1 cellular context compared by ENCODE assay signal in genomic region chr16:30571444-30572322, GRCh38.
TF ChIP-seq lines count a peak whose summit lies in the region.

Gene ZNF688 (minus strand): TSS chr16:30571714. CDS start chr16:30571629, 85 bp downstream.

TF ChIP-seq in HepG2, 621 proteins besides CTCF, POLR2A, EP300 and RAD21 (continued from another document and continues in another):
- no peak for TF ChIP-seq ZNF275 (CRISPR knock-in tag; IDR thresholded peaks at IDR 0.05; ENCODE audit: borderline replicate concordance)
- no peak for TF ChIP-seq ZNF75D (CRISPR knock-in tag; IDR thresholded peaks at IDR 0.05; ENCODE audit: borderline replicate concordance)
- no peak for TF ChIP-seq CEBPG (CRISPR knock-in tag; IDR thresholded peaks at IDR 0.05)
- peak; percentile 43; the same call in 1 of the 2 replicates for TF ChIP-seq MAZ (IDR thresholded peaks at IDR 0.05; ENCODE audit: borderline replicate concordance, low read depth, low read length)
- TF ChIP-seq MAZ (CRISPR knock-in tag; IDR thresholded peaks at IDR 0.05; ENCODE audit: low read depth) = peak; percentile 87
- no peak; the same call in 1 of the 2 replicates for TF ChIP-seq ZNF34 (CRISPR knock-in tag; IDR thresholded peaks at IDR 0.05; ENCODE audit: borderline replicate concordance)
- TF ChIP-seq ARNT (IDR thresholded peaks at IDR 0.05) = no peak
- no peak for TF ChIP-seq KIAA2018 (CRISPR knock-in tag; IDR thresholded peaks at IDR 0.05; ENCODE audit: borderline replicate concordance)
- TF ChIP-seq ZKSCAN1 (IDR thresholded peaks at IDR 0.05; ENCODE audit: low read length) = no peak
- no peak for TF ChIP-seq LCORL (IDR thresholded peaks at IDR 0.05)
- 0 out of 2 replicates have a peak, but pooled peaks have one; percentile 34 for TF ChIP-seq LCORL (CRISPR knock-in tag; IDR thresholded peaks at IDR 0.05)
- no peak for TF ChIP-seq ZNF776 (CRISPR knock-in tag; IDR thresholded peaks at IDR 0.05)
- no peak for TF ChIP-seq MIER2 (CRISPR knock-in tag; IDR thresholded peaks at IDR 0.05)
- TF ChIP-seq RBFOX2 (IDR thresholded peaks at IDR 0.05; ENCODE audit: low read depth, low read length) = peak; percentile 96
- no peak; the same call in 1 of the 2 replicates for TF ChIP-seq ZNF644 (CRISPR knock-in tag; IDR thresholded peaks at IDR 0.05; ENCODE audit: low read depth)
- TF ChIP-seq SCMH1 (CRISPR knock-in tag; IDR thresholded peaks at IDR 0.05; ENCODE audit: borderline replicate concordance) = no peak
- peak; percentile 85; the same call in 1 of the 2 replicates for TF ChIP-seq CSRNP1 (CRISPR knock-in tag; IDR thresholded peaks at IDR 0.05)
- TF ChIP-seq ZNF343 (CRISPR knock-in tag; IDR thresholded peaks at IDR 0.05) = no peak
- peak; percentile 54; the same call in 1 of the 2 replicates for TF ChIP-seq ZSCAN25 (CRISPR knock-in tag; IDR thresholded peaks at IDR 0.05)
- no peak for TF ChIP-seq ZBTB37 (CRISPR knock-in tag; IDR thresholded peaks at IDR 0.05)
- no peak for TF ChIP-seq E2F2 (CRISPR knock-in tag; IDR thresholded peaks at IDR 0.05; ENCODE audit: borderline replicate concordance)
- no peak for TF ChIP-seq ZNF710 (CRISPR knock-in tag; IDR thresholded peaks at IDR 0.05; ENCODE audit: borderline replicate concordance)
- TF ChIP-seq PAXIP1 (CRISPR knock-in tag; conservative IDR thresholded peaks at IDR 0.05) = peak; percentile 47
- TF ChIP-seq CC2D1A (CRISPR knock-in tag; IDR thresholded peaks at IDR 0.05) = no peak
- no peak; the same call in 1 of the 2 replicates for TF ChIP-seq RXRB (CRISPR knock-in tag; IDR thresholded peaks at IDR 0.05; ENCODE audit: borderline replicate concordance)
- TF ChIP-seq FOSL1 (CRISPR knock-in tag; IDR thresholded peaks at IDR 0.05; ENCODE audit: borderline replicate concordance) = no peak
- no peak for TF ChIP-seq PREB (CRISPR knock-in tag; IDR thresholded peaks at IDR 0.05)
- TF ChIP-seq TAF1 (CRISPR knock-in tag; IDR thresholded peaks at IDR 0.05) = peak; percentile 70; the same call in 1 of the 2 replicates
- no peak for TF ChIP-seq ZBTB39 (CRISPR knock-in tag; IDR thresholded peaks at IDR 0.05)
- peak; percentile 43 for TF ChIP-seq HNRNPK (IDR thresholded peaks at IDR 0.05; ENCODE audit: low read depth, low read length, poor library complexity, severe bottlenecking)
- no peak; the same call in 1 of the 2 replicates for TF ChIP-seq SATB2 (CRISPR knock-in tag; IDR thresholded peaks at IDR 0.05)
